In genomic region chr1:185045793-185046441, GRCh38 we compare ENCODE assay signal across 8 cellular contexts. TPM values are rescaled to one million over a fixed set of nuclear protein-coding genes. Genes with fewer than 3 reads are reported as not detected.
DNase-seq lines count a peak whose midpoint lies in the region; ATAC-seq and TF ChIP-seq lines count a peak whose summit lies in the region.

No MANE protein-coding gene starts in this region.

- peak; percentile 27 for ATAC-seq in GM19452 (IDR thresholded peaks at IDR 0.05; ENCODE audit: unreplicated experiment)

- no peaks in the 10 kb centered on the region for H3K36me3 ChIP-seq in kidney epithelial cell (ENCODE audit: control insufficient read depth, insufficient read depth, low read length)

- TF ChIP-seq CTCF in HL-60 (IDR thresholded peaks at IDR 0.05; ENCODE audit: insufficient read depth, low read length) (no peak), kidney epithelial cell (IDR thresholded peaks at IDR 0.05; ENCODE audit: insufficient read depth, low read length, poor library complexity, severe bottlenecking) (no peak)

- peak overlapping the region; percentile 70 for H3K27ac ChIP-seq in HL-60 (replicated peaks)
- H3K27ac ChIP-seq in caudate nucleus (ENCODE audit: low read depth, low read length): peak overlapping the region; percentile 65

- H3K4me3 ChIP-seq in HL-60 (replicated peaks; ENCODE audit: insufficient read depth, low read length): peak overlapping the region; percentile 88
- H3K4me3 ChIP-seq in kidney epithelial cell (ENCODE audit: low read depth, low read length): peak overlapping the region; percentile 66

- H3K27me3 ChIP-seq in HL-60 (ENCODE audit: insufficient read depth, poor library complexity, severe bottlenecking) (no peaks in the 10 kb centered on the region), kidney epithelial cell (ENCODE audit: control insufficient read depth, insufficient read depth, low read length) (no peaks in the 10 kb centered on the region)

- peak; percentile 70 for DNase-seq in COLO668 (lab: John Stamatoyannopoulos, UW; ENCODE audit: unreplicated experiment)
- peak in 1 of 2 experiments; percentile 27 for DNase-seq in HL-60 (ENCODE audit: low read depth in 1 of 2, low spot score in 1 of 2)
- peak; percentile 16 for DNase-seq in SW480 (ENCODE audit: low spot score)
- peak in 25 of 61 donors; percentile 4 to 75 (median 37) for DNase-seq in caudate nucleus (lab: John Stamatoyannopoulos, UW)
- no peak for DNase-seq in kidney epithelial cell (ENCODE audit: low read depth)
- DNase-seq in stimulated activated CD4-positive, alpha-beta T cell treated with anti-CD3 and anti-CD28 coated beads, Interleukin-2, amount 100 ng/mL, for 24 hours: peak; percentile 40 to 46
- no peak for DNase-seq in KG1 (lab: John Stamatoyannopoulos, UW)

RNA-seq across cellular contexts. Expression of gene RNF2, which starts 0.6 kb away (rescaled TPM):
- 17.1 and 21.4 TPM in 2 replicates for total RNA-seq in kidney epithelial cell

Comparison
In these comparisons a context has a peak if more than half of its experiments do, and no peak if none do; other contexts are left out.
1. DNase-seq: peak in COLO668 (single experiment), SW480 (single experiment) and stimulated activated CD4-positive, alpha-beta T cell treated with anti-CD3 and anti-CD28 coated beads, Interleukin-2, amount 100 ng/mL, for 24 hours (2 of 2); none in kidney epithelial cell (single experiment) and KG1 (single experiment).